In genomic region chr17:17812211-17813054, GRCh38 we compare ENCODE assay signal across 1 cellular context.
A peak's percentile ranks its signal among the peaks of the same experiment; 100 is the strongest.
TF ChIP-seq lines count a peak whose summit lies in the region.

No MANE protein-coding gene starts in this region.

TF ChIP-seq in WTC11, 78 proteins besides CTCF, POLR2A, EP300 and RAD21 (continued from another document):
- no peak for TF ChIP-seq E2F1 (CRISPR knock-in tag; IDR thresholded peaks at IDR 0.05)
- no peak for TF ChIP-seq ZNF138 (CRISPR knock-in tag; conservative IDR thresholded peaks at IDR 0.05)
- TF ChIP-seq NR2C2 (CRISPR knock-in tag; IDR thresholded peaks at IDR 0.05): no peak
- no peak for TF ChIP-seq NFATC4 (CRISPR knock-in tag; IDR thresholded peaks at IDR 0.05)
- no peak for TF ChIP-seq USF1 (CRISPR knock-in tag; IDR thresholded peaks at IDR 0.05)
- TF ChIP-seq JAZF1 (CRISPR knock-in tag; IDR thresholded peaks at IDR 0.05): no peak
- TF ChIP-seq SP1 (CRISPR knock-in tag; conservative IDR thresholded peaks at IDR 0.05): 0 out of 2 replicates have a peak, but pooled peaks have one; percentile 24
